Comparison of ENCODE assay signal across 20 cellular contexts in the genomic region with DNA sequence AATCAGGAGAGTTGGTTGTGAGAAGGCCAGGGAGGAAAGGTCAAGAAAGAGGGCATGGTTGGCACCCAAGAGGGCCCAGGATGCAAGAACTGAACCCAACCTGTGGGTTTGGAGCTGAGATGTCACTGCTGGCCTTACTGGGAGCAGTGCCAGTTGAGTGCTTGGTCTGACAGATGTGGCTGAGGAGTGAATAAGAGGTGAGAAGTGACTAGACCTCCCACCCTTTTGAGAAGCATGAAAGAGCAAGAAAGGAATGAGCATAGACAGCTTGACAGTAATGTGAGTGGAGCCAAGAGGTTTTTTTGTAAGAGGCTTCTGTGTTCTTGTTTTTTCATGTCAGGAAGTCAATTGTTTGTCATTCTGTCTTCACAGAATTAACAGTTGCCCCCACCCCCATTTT.
DNase-seq lines count a peak whose midpoint lies in the region; ATAC-seq and TF ChIP-seq lines count a peak whose summit lies in the region.
"Had no signal": no experiment of that assay in that cellular context is flagged by ENCODE, and none has a peak within 500 bp of the region (broad histone marks: within the 10 kb centered on the region; RNA-seq: fewer than 3 reads in every experiment).

No MANE protein-coding gene starts in this region.

- peak overlapping the region; percentile 74 for H2AFZ ChIP-seq in Loucy (ENCODE audit: low read length)
- H2AFZ ChIP-seq: parathyroid adenoma had no signal

- H3K4me2 ChIP-seq in Loucy (ENCODE audit: low read depth, low read length, poor library complexity, severe bottlenecking), result no peak overlapping the region

- no peak overlapping the region for H3K4me3 ChIP-seq in Loucy (ENCODE audit: low read length, poor library complexity, severe bottlenecking)
- no peak overlapping the region for H3K4me3 ChIP-seq in cardiac fibroblast (replicated peaks in 1 of 2; ENCODE audit: low read depth in 2 of 2, low read length in 2 of 2)
- H3K4me3 ChIP-seq: SJCRH30 had no signal

- H3K9me2 ChIP-seq in Loucy (replicated peaks; ENCODE audit: low read depth, low read length), result no peaks in the 10 kb centered on the region

- no peak overlapping the region for H3K9ac ChIP-seq in Loucy (ENCODE audit: low read depth, low read length, poor library complexity, severe bottlenecking)
- H3K9ac ChIP-seq: parathyroid adenoma had no signal

- H3K4me1 Mint-ChIP-seq in activated CD8-positive, alpha-beta T cell treated with anti-CD3 and anti-CD28 coated beads for 36 hours (ENCODE audit: low read depth), result peaks cover 3% of the 10 kb centered on the region
- peaks cover 7% of the 10 kb centered on the region for H3K4me1 Mint-ChIP-seq in activated CD8-positive, alpha-beta T cell treated with anti-CD3 and anti-CD28 coated beads, Interleukin-2, amount 10 ng/mL, durations not matched to agents 7 days and 5 days (ENCODE audit: low read depth)

- peak; percentile 32 for DNase-seq in activated CD8-positive, alpha-beta T cell treated with anti-CD3 and anti-CD28 coated beads for 36 hours
- no peak for DNase-seq in activated CD8-positive, alpha-beta T cell treated with anti-CD3 and anti-CD28 coated beads, Interleukin-2, amount 10 ng/mL, durations not matched to agents 7 days and 5 days
- DNase-seq in cardiac fibroblast (ENCODE audit: low read depth in 2 of 2), result peak; percentile 18 to 21
- DNase-seq in renal cortical epithelial cell (ENCODE audit: low read depth), result peak; percentile 38
- DNase-seq in GDM1 (lab: John Stamatoyannopoulos, UW), result no peak
- no peak for DNase-seq in NCI-H1930 (lab: John Stamatoyannopoulos, UW)
- DNase-seq in DMS79 (lab: John Stamatoyannopoulos, UW), result no peak
- DNase-seq: ACHN; activated CD4-positive, alpha-beta T cell treated with anti-CD3 and anti-CD28 coated beads, Interleukin-2, amount 10 ng/mL, durations not matched to agents 24 days and 14 days; activated naive CD4-positive, alpha-beta T cell treated with Interleukin-2 at 50 U/mL for 16 hours; brain microvascular endothelial cell; CD4-positive, alpha-beta memory T cell; effector memory CD4-positive, alpha-beta T cell; hippocampal formation; SJCRH30; T-helper 9 cell had no signal

- CTCF ChIA-PET in activated CD8-positive, alpha-beta T cell treated with anti-CD3 and anti-CD28 coated beads for 36 hours (lab: Charles Lee), result no interaction called here
- CTCF ChIA-PET in activated CD8-positive, alpha-beta T cell treated with anti-CD3 and anti-CD28 coated beads, Interleukin-2, amount 10 ng/mL, durations not matched to agents 7 days and 5 days (lab: Charles Lee), result interaction anchor here (1.1 kb wide), 1 partner anchor 162 kb away, joined by 5 read pairs; no protein-coding TSS in a partner anchor

- no peaks in the 10 kb centered on the region for H3K9me3 ChIP-seq in Loucy (ENCODE audit: insufficient read depth, low read depth, low read length)
- H3K9me3 ChIP-seq: SJCRH30 had no signal

- peaks cover 1% of the 10 kb centered on the region for H3K27me3 Mint-ChIP-seq in activated CD8-positive, alpha-beta T cell treated with anti-CD3 and anti-CD28 coated beads for 36 hours
- peaks cover 4% of the 10 kb centered on the region for H3K27me3 Mint-ChIP-seq in activated CD8-positive, alpha-beta T cell treated with anti-CD3 and anti-CD28 coated beads, Interleukin-2, amount 10 ng/mL, durations not matched to agents 7 days and 5 days (ENCODE audit: low read depth)
- H3K27me3 Mint-ChIP-seq: type B pancreatic cell had no signal

- no peaks in the 10 kb centered on the region for H4K20me1 ChIP-seq in Loucy (ENCODE audit: insufficient read depth, low read length, poor library complexity, severe bottlenecking)

- H3K27me3 ChIP-seq in Loucy (ENCODE audit: insufficient read depth, low read length, poor library complexity, severe bottlenecking), result no peaks in the 10 kb centered on the region
- H3K27me3 ChIP-seq: brain microvascular endothelial cell, SJCRH30 had no signal

- POLR2A ChIA-PET in activated CD8-positive, alpha-beta T cell treated with anti-CD3 and anti-CD28 coated beads for 36 hours (lab: Charles Lee), result interaction anchor here (0.6 kb wide), 1 partner anchor 73 kb away, joined by 3 read pairs; no protein-coding TSS in a partner anchor
- POLR2A ChIA-PET in activated CD8-positive, alpha-beta T cell treated with anti-CD3 and anti-CD28 coated beads, Interleukin-2, amount 10 ng/mL, durations not matched to agents 7 days and 5 days (lab: Charles Lee), result interaction anchor here (0.6 kb wide), 1 partner anchor 83 kb away, joined by 3 read pairs; no protein-coding TSS in a partner anchor

- H3K4me1 ChIP-seq in Loucy (ENCODE audit: insufficient read depth, low read length, poor library complexity, severe bottlenecking), result no peaks in the 10 kb centered on the region

- intact Hi-C loops in activated CD8-positive, alpha-beta T cell treated with anti-CD3 and anti-CD28 coated beads for 36 hours (cut with micrococcal nuclease), result no loop called here

- no peaks in the 10 kb centered on the region for H3K9me3 Mint-ChIP-seq in activated CD8-positive, alpha-beta T cell treated with anti-CD3 and anti-CD28 coated beads for 36 hours
- H3K9me3 Mint-ChIP-seq in activated CD8-positive, alpha-beta T cell treated with anti-CD3 and anti-CD28 coated beads, Interleukin-2, amount 10 ng/mL, durations not matched to agents 7 days and 5 days (ENCODE audit: insufficient read depth), result no peaks in the 10 kb centered on the region
- H3K9me3 Mint-ChIP-seq: activated CD4-positive, alpha-beta T cell treated with anti-CD3 and anti-CD28 coated beads, Interleukin-2, amount 10 ng/mL, durations not matched to agents 24 days and 14 days; CD4-positive, alpha-beta memory T cell; type B pancreatic cell had no signal

- TF ChIP-seq CTCF in activated CD8-positive, alpha-beta T cell treated with anti-CD3 and anti-CD28 coated beads for 36 hours (IDR thresholded peaks at IDR 0.05), result no peak
- TF ChIP-seq CTCF in Loucy (conservative IDR thresholded peaks at IDR 0.05; ENCODE audit: low read length) (no peak), cardiac fibroblast (IDR thresholded peaks at IDR 0.05; ENCODE audit: low read depth, low read length) (no peak)

- H3K36me3 Mint-ChIP-seq in activated CD8-positive, alpha-beta T cell treated with anti-CD3 and anti-CD28 coated beads for 36 hours (ENCODE audit: low read depth), result no peaks in the 10 kb centered on the region
- no peaks in the 10 kb centered on the region for H3K36me3 Mint-ChIP-seq in activated CD8-positive, alpha-beta T cell treated with anti-CD3 and anti-CD28 coated beads, Interleukin-2, amount 10 ng/mL, durations not matched to agents 7 days and 5 days (ENCODE audit: low read depth)
- H3K36me3 Mint-ChIP-seq: CD4-positive, alpha-beta memory T cell had no signal

- H3K79me2 ChIP-seq in Loucy (ENCODE audit: insufficient read depth, low read length), result no peaks in the 10 kb centered on the region

- no peak overlapping the region for H3K4me3 Mint-ChIP-seq in activated CD8-positive, alpha-beta T cell treated with anti-CD3 and anti-CD28 coated beads for 36 hours
- no peak overlapping the region for H3K4me3 Mint-ChIP-seq in activated CD8-positive, alpha-beta T cell treated with anti-CD3 and anti-CD28 coated beads, Interleukin-2, amount 10 ng/mL, durations not matched to agents 7 days and 5 days
- H3K4me3 Mint-ChIP-seq: activated CD4-positive, alpha-beta T cell treated with anti-CD3 and anti-CD28 coated beads, Interleukin-2, amount 10 ng/mL, durations not matched to agents 24 days and 14 days; CD4-positive, alpha-beta memory T cell; type B pancreatic cell had no signal

- no peak overlapping the region for H3K27ac Mint-ChIP-seq in activated CD8-positive, alpha-beta T cell treated with anti-CD3 and anti-CD28 coated beads for 36 hours
- no peak overlapping the region for H3K27ac Mint-ChIP-seq in activated CD8-positive, alpha-beta T cell treated with anti-CD3 and anti-CD28 coated beads, Interleukin-2, amount 10 ng/mL, durations not matched to agents 7 days and 5 days
- H3K27ac Mint-ChIP-seq: activated CD4-positive, alpha-beta T cell treated with anti-CD3 and anti-CD28 coated beads, Interleukin-2, amount 10 ng/mL, durations not matched to agents 24 days and 14 days; CD4-positive, alpha-beta memory T cell; type B pancreatic cell had no signal

- no peaks in the 10 kb centered on the region for H3K36me3 ChIP-seq in Loucy (ENCODE audit: insufficient read depth, low read length)
- H3K36me3 ChIP-seq: brain microvascular endothelial cell, SJCRH30 had no signal

- ATAC-seq in activated CD8-positive, alpha-beta T cell treated with anti-CD3 and anti-CD28 coated beads for 36 hours, result peak; percentile 79
- no peak for ATAC-seq in activated CD8-positive, alpha-beta T cell treated with anti-CD3 and anti-CD28 coated beads, Interleukin-2, amount 10 ng/mL, durations not matched to agents 7 days and 5 days
- ATAC-seq: HCT116 had no signal

- no peaks in the 10 kb centered on the region for H3F3A ChIP-seq in Loucy (ENCODE audit: low read depth)

Comparison
In these comparisons a context has a peak if more than half of its experiments do, and no peak if none do; other contexts are left out.
1. DNase-seq: peak in activated CD8-positive, alpha-beta T cell treated with anti-CD3 and anti-CD28 coated beads for 36 hours (single experiment), cardiac fibroblast (2 of 2) and renal cortical epithelial cell (single experiment); none in activated CD8-positive, alpha-beta T cell treated with anti-CD3 and anti-CD28 coated beads, Interleukin-2, amount 10 ng/mL, durations not matched to agents 7 days and 5 days (single experiment), GDM1 (single experiment), NCI-H1930 (0 of 2) and DMS79 (single experiment).